8 cellular contexts compared by ENCODE assay signal in the genomic region with DNA sequence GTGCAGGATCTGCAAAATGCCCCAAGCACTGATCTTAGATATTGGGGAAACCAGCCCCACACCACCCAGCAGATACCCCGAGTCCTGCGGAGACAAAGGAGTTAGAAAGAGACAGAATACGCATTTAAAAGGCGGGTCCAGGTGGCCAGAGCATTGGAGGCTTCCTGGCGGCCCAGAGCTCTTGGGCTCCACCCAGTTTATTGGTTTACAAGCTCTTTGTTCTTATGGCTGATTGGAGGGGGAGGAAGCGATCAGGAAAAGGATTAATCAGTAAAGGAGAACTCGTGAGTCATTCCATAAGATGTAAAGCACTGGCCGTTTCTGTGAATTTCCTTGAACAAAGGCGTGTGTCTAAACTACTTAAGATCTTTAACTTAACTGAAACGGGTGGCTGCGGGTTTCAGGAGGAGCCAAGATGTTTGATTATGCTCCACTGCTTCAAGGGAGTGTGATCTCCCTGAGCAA. TPM values are rescaled to one million over a fixed set of nuclear protein-coding genes. Genes with fewer than 3 reads are reported as not detected.
DNase-seq lines count a peak whose midpoint lies in the region; ATAC-seq and TF ChIP-seq lines count a peak whose summit lies in the region.

No MANE protein-coding gene starts in this region.

- H3K27me3 Mint-ChIP-seq in activated CD8-positive, alpha-beta memory T cell treated with anti-CD3 and anti-CD28 coated beads, Interleukin-2, amount 10 ng/mL, durations not matched to agents 7 days and 5 days = no peaks in the 10 kb centered on the region

- peaks cover 49% of the 10 kb centered on the region for H3K36me3 Mint-ChIP-seq in activated CD8-positive, alpha-beta memory T cell treated with anti-CD3 and anti-CD28 coated beads, Interleukin-2, amount 10 ng/mL, durations not matched to agents 7 days and 5 days

- TF ChIP-seq CTCF in Peyer's patch (IDR thresholded peaks at IDR 0.05) (no peak), GM10248 (IDR thresholded peaks at IDR 0.05; ENCODE audit: control extremely low read depth, extremely low read depth, low read depth, missing control alignments) (no peak)

- ATAC-seq in activated CD8-positive, alpha-beta memory T cell treated with anti-CD3 and anti-CD28 coated beads, Interleukin-2, amount 10 ng/mL, durations not matched to agents 7 days and 5 days = no peak
- ATAC-seq in GM18867 (IDR thresholded peaks at IDR 0.05; ENCODE audit: unreplicated experiment) (no peak), HG02763 (IDR thresholded peaks at IDR 0.05; ENCODE audit: unreplicated experiment) (no peak)

- H3K9me3 Mint-ChIP-seq in activated CD8-positive, alpha-beta memory T cell treated with anti-CD3 and anti-CD28 coated beads, Interleukin-2, amount 10 ng/mL, durations not matched to agents 7 days and 5 days (ENCODE audit: low read depth) = peaks cover 5% of the 10 kb centered on the region

- H3K9ac ChIP-seq in duodenal mucosa (ENCODE audit: low read depth in 1 of 2, low read length in 2 of 2) = peak overlapping the region; percentile 77 to 94

- H3K27ac Mint-ChIP-seq in activated CD8-positive, alpha-beta memory T cell treated with anti-CD3 and anti-CD28 coated beads, Interleukin-2, amount 10 ng/mL, durations not matched to agents 7 days and 5 days = peak overlapping the region; percentile 90

- peaks cover 40% of the 10 kb centered on the region for H3K4me1 Mint-ChIP-seq in activated CD8-positive, alpha-beta memory T cell treated with anti-CD3 and anti-CD28 coated beads, Interleukin-2, amount 10 ng/mL, durations not matched to agents 7 days and 5 days

- H3K4me3 ChIP-seq in Peyer's patch (peak overlapping the region; percentile 57 to 85 (median 75)), duodenal mucosa (ENCODE audit: low read depth in 1 of 2, low read length in 2 of 2) (peak overlapping the region; percentile 93 to 95), muscle layer of duodenum (ENCODE audit: low read depth in 1 of 2, low read length in 2 of 2) (peak overlapping the region; percentile 76 to 78)

- POLR2A ChIA-PET in GM10248 (lab: Yijun Ruan, JAX) = no interaction called here

- peak overlapping the region; percentile 68 to 85 (median 76) for H3K27ac ChIP-seq in Peyer's patch
- H3K27ac ChIP-seq in duodenal mucosa (ENCODE audit: low read depth, low read length) = peak overlapping the region; percentile 30
- H3K27ac ChIP-seq in muscle layer of duodenum (ENCODE audit: low read length) = peak overlapping the region; percentile 67

- H3K36me3 ChIP-seq in Peyer's patch = peaks cover 0 to 30% (median 0%) of the 10 kb centered on the region in 3 donors
- peaks cover 0 to 20% of the 10 kb centered on the region in 2 donors for H3K36me3 ChIP-seq in duodenal mucosa (ENCODE audit: control insufficient read depth in 1 of 2, insufficient read depth in 2 of 2, low read length in 2 of 2)
- peaks cover under 1 to 31% of the 10 kb centered on the region in 2 donors for H3K36me3 ChIP-seq in muscle layer of duodenum (ENCODE audit: control insufficient read depth in 1 of 2, insufficient read depth in 2 of 2, low read length in 2 of 2)

- H3K9me3 ChIP-seq in Peyer's patch = no peaks in the 10 kb centered on the region
- H3K9me3 ChIP-seq in duodenal mucosa (ENCODE audit: control insufficient read depth in 1 of 2, low read length in 2 of 2) = no peaks in the 10 kb centered on the region
- peaks cover 0 to 4% of the 10 kb centered on the region in 2 donors for H3K9me3 ChIP-seq in muscle layer of duodenum (ENCODE audit: control insufficient read depth in 1 of 2, low read length in 2 of 2)

- peak overlapping the region; percentile 87 for H3K4me3 Mint-ChIP-seq in activated CD8-positive, alpha-beta memory T cell treated with anti-CD3 and anti-CD28 coated beads, Interleukin-2, amount 10 ng/mL, durations not matched to agents 7 days and 5 days

- H3K27me3 ChIP-seq in Peyer's patch (no peaks in the 10 kb centered on the region), duodenal mucosa (ENCODE audit: control insufficient read depth in 1 of 2, insufficient read depth in 2 of 2, low read length in 2 of 2) (no peaks in the 10 kb centered on the region), muscle layer of duodenum (ENCODE audit: low read depth, low read length) (no peaks in the 10 kb centered on the region)

- H3K4me1 ChIP-seq in Peyer's patch (peaks cover 0 to 26% (median 8%) of the 10 kb centered on the region in 4 donors), duodenal mucosa (ENCODE audit: control insufficient read depth in 1 of 2, insufficient read depth in 2 of 2, low read length in 2 of 2) (peaks cover 9 to 16% of the 10 kb centered on the region in 2 donors), muscle layer of duodenum (ENCODE audit: control insufficient read depth in 1 of 2, insufficient read depth in 2 of 2, low read length in 2 of 2) (peaks cover 3 to 17% of the 10 kb centered on the region in 2 donors)

- CTCF ChIA-PET in activated CD8-positive, alpha-beta memory T cell treated with anti-CD3 and anti-CD28 coated beads, Interleukin-2, amount 10 ng/mL, durations not matched to agents 7 days and 5 days (lab: Charles Lee) = no interaction called here
- CTCF ChIA-PET in GM10248 (lab: Yijun Ruan, JAX) = no interaction called here

- peak; percentile 40 for DNase-seq in activated CD8-positive, alpha-beta memory T cell treated with anti-CD3 and anti-CD28 coated beads, Interleukin-2, amount 10 ng/mL, durations not matched to agents 7 days and 5 days
- no peak for DNase-seq in activated CD8-positive, alpha-beta memory T cell treated with anti-CD3 and anti-CD28 coated beads for 24 hours
- DNase-seq in Peyer's patch = peak in 2 of 3 donors; percentile 72 to 79
- no peak for DNase-seq in GM10248 (ENCODE audit: extremely low spot score)

- peak in 1 of 2 donors; percentile 14 for TF ChIP-seq POLR2A in Peyer's patch (IDR thresholded peaks at IDR 0.05)

RNA-seq across cellular contexts. Expression of a gene that starts 0.9 kb away (rescaled TPM):
- total RNA-seq in activated CD8-positive, alpha-beta memory T cell treated with anti-CD3 and anti-CD28 coated beads, Interleukin-2, amount 10 ng/mL, durations not matched to agents 7 days and 5 days = 10 to 100 TPM; 30.8 to 41.2 TPM
- 10 to 100 TPM; 35.7 to 74.7 (median 62.8) TPM for total RNA-seq in Peyer's patch

RNA-seq across cellular contexts. Expression of a gene that starts 20.5 kb away (rescaled TPM):
- total RNA-seq in activated CD8-positive, alpha-beta memory T cell treated with anti-CD3 and anti-CD28 coated beads, Interleukin-2, amount 10 ng/mL, durations not matched to agents 7 days and 5 days = 10 to 100 TPM; 14.6 to 19.3 TPM
- total RNA-seq in Peyer's patch = 10 to 100 TPM; 19.3 to 32.4 (median 25.0) TPM

RNA-seq across cellular contexts. Expression of a gene that starts 35.9 kb away (rescaled TPM):
- total RNA-seq in activated CD8-positive, alpha-beta memory T cell treated with anti-CD3 and anti-CD28 coated beads, Interleukin-2, amount 10 ng/mL, durations not matched to agents 7 days and 5 days = 10 to 100 TPM in 1 of 2 experiments, 1 to 10 TPM in 1; 9.7 to 11.1 TPM
- 10 to 100 TPM in 3 of 4 donors, 1 to 10 TPM in 1; 7.4 to 49.2 (median 37.4) TPM for total RNA-seq in Peyer's patch

RNA-seq across cellular contexts. Expression of a gene that starts 38.3 kb away (rescaled TPM):
- 10 to 100 TPM; 26.7 to 28.1 TPM for total RNA-seq in activated CD8-positive, alpha-beta memory T cell treated with anti-CD3 and anti-CD28 coated beads, Interleukin-2, amount 10 ng/mL, durations not matched to agents 7 days and 5 days
- 10 to 100 TPM; 15.9 to 49.5 (median 30.8) TPM for total RNA-seq in Peyer's patch

Comparison
In these comparisons a context has a peak if more than half of its experiments do, and no peak if none do; other contexts are left out.
1. DNase-seq: peak in activated CD8-positive, alpha-beta memory T cell treated with anti-CD3 and anti-CD28 coated beads, Interleukin-2, amount 10 ng/mL, durations not matched to agents 7 days and 5 days (single experiment) and Peyer's patch (2 of 3); none in activated CD8-positive, alpha-beta memory T cell treated with anti-CD3 and anti-CD28 coated beads for 24 hours (single experiment) and GM10248 (single experiment).
2. Peak in every context shown above with its lines, with median percentiles within 50 percentile points of each other: H3K27ac ChIP-seq and H3K4me3 ChIP-seq.